Comparison of ENCODE assay signal across 1 cellular context in genomic region chr2:32460861-32461260, GRCh38.
DNase-seq lines count a peak whose midpoint lies in the region; ATAC-seq, FAIRE-seq and TF ChIP-seq lines count a peak whose summit lies in the region.
"Not testable (repeated sequence)": the region's sequence is repeated elsewhere in the genome, so short reads cannot be mapped to it uniquely, and the experiment has no call there.

No MANE protein-coding gene starts in this region.

- not testable (repeated sequence) for H3K27me3 ChIP-seq in HepG2 (ENCODE audit: control insufficient read depth in 1 of 2, insufficient read depth in 2 of 2, low read length in 2 of 2)

- TF ChIP-seq CTCF in HepG2 (CRISPR knock-in tag; IDR thresholded peaks at IDR 0.05), result not testable (repeated sequence)

- H3K27ac ChIP-seq in HepG2 (ENCODE audit: extremely low read length, insufficient read depth, low read length), result not testable (repeated sequence)

- H3K4me3 ChIP-seq in HepG2 (replicated peaks in 1 of 3; ENCODE audit: insufficient read depth in 1 of 3, low read depth in 2 of 3, low read length in 3 of 3), result not testable (repeated sequence)

- not testable (repeated sequence) for H3K9me3 ChIP-seq in HepG2 (ENCODE audit: low read length)

- H3K4me2 ChIP-seq in HepG2 (ENCODE audit: low read depth, low read length), result not testable (repeated sequence)

- not testable (repeated sequence) for H3K4me1 ChIP-seq in HepG2 (ENCODE audit: insufficient read depth, low read length)

- POLR2A ChIA-PET in HepG2 (lab: Yijun Ruan, JAX), result not testable (repeated sequence)

- H3K9ac ChIP-seq in HepG2 (ENCODE audit: insufficient read depth, low read depth, low read length), result not testable (repeated sequence)

- BruUV-seq in HepG2 (replicated peaks; lab: Mats Ljungman, UMichigan), result not testable (repeated sequence)

- not testable (repeated sequence) for TF ChIP-seq EP300 in HepG2 (IDR thresholded peaks at IDR 0.05; ENCODE audit: low read depth in 2 of 2, low read length in 2 of 2); HepG2 (CRISPR knock-in tag; IDR thresholded peaks at IDR 0.05; ENCODE audit: borderline replicate concordance)

- H3K79me2 ChIP-seq in HepG2 (ENCODE audit: insufficient read depth, low read length), result not testable (repeated sequence)

- not testable (repeated sequence) for H2AFZ ChIP-seq in HepG2 (ENCODE audit: low read length)

- not testable (repeated sequence) for TF ChIP-seq RAD21 in HepG2 (CRISPR knock-in tag; IDR thresholded peaks at IDR 0.05)

- WGBS in HepG2 (ENCODE audit: low lambda C conversion rate), result 96% methylated on average over 2 of the region's 2 CpGs

- in situ Hi-C loops in HepG2 (cut with HindIII; ENCODE audit: extremely low pct_ligation_motif_present, low pct_unique_long_range_greater_than_20kb), result not testable (repeated sequence)

- not testable (repeated sequence) for ATAC-seq in HepG2

- not testable (repeated sequence) for DNase-seq in HepG2 (ENCODE audit: low spot score)

- peaks cover 8 to 37% of the 10 kb centered on the region in 2 experiments for H3K36me3 ChIP-seq in HepG2 (replicated peaks in 1 of 2; ENCODE audit: control insufficient read depth in 1 of 2, insufficient read depth in 2 of 2, low read length in 2 of 2)

- H4K20me1 ChIP-seq in HepG2 (ENCODE audit: insufficient read depth, low read length), result not testable (repeated sequence)

- FAIRE-seq in HepG2 (lab: Jason Lieb, UNC), result not testable (repeated sequence)

- TF ChIP-seq POLR2A in HepG2 (IDR thresholded peaks at IDR 0.05; ENCODE audit: insufficient read depth in 1 of 2, low read depth in 2 of 2, low read length in 2 of 2), result not testable (repeated sequence)

- intact Hi-C loops in HepG2 (cut with micrococcal nuclease; ENCODE audit: unreplicated experiment), result not testable (repeated sequence)

- CTCF ChIA-PET in HepG2 (lab: Yijun Ruan, JAX; ENCODE audit: low intra/inter-chr PET ratio, low total read pairs), result not testable (repeated sequence)

TF ChIP-seq in HepG2, 621 proteins besides CTCF, POLR2A, EP300 and RAD21:
- TF ChIP-seq HNRNPK (IDR thresholded peaks at IDR 0.05; ENCODE audit: low read depth, low read length, poor library complexity, severe bottlenecking) (peak; percentile 96), ZSCAN25 (CRISPR knock-in tag; IDR thresholded peaks at IDR 0.05) (peak; percentile 40; the same call in 1 of the 2 replicates), PCBP1 (IDR thresholded peaks at IDR 0.05; ENCODE audit: borderline replicate concordance, low read depth, low read length) (0 out of 2 replicates have a peak, but pooled peaks have one; percentile 77)
